ENCODE assay signal across 1 cellular context in the genomic region with DNA sequence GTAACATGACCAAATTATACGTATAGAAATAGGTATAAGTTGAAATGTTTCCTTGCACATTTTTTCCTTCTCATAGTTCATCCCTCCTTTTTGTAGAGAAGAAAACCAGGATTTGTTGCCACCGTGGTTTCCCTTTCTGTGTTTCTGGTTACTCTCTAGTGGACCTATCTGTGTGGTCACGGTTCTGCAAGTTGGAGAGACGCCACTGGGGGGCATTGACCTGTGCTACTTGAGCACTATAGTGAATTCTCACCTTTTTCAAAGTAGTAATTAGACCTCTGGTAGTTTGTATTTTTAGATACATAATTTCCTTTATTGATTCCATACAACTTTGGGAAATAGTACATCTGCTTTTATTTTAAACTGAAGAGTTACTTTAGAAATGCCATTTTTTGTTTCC.
TF ChIP-seq lines count a peak whose summit lies in the region.

No MANE protein-coding gene starts in this region.

TF ChIP-seq in WTC11, 78 proteins besides CTCF, POLR2A, EP300 and RAD21 (continued from another document):
- TF ChIP-seq, protein P1, sequence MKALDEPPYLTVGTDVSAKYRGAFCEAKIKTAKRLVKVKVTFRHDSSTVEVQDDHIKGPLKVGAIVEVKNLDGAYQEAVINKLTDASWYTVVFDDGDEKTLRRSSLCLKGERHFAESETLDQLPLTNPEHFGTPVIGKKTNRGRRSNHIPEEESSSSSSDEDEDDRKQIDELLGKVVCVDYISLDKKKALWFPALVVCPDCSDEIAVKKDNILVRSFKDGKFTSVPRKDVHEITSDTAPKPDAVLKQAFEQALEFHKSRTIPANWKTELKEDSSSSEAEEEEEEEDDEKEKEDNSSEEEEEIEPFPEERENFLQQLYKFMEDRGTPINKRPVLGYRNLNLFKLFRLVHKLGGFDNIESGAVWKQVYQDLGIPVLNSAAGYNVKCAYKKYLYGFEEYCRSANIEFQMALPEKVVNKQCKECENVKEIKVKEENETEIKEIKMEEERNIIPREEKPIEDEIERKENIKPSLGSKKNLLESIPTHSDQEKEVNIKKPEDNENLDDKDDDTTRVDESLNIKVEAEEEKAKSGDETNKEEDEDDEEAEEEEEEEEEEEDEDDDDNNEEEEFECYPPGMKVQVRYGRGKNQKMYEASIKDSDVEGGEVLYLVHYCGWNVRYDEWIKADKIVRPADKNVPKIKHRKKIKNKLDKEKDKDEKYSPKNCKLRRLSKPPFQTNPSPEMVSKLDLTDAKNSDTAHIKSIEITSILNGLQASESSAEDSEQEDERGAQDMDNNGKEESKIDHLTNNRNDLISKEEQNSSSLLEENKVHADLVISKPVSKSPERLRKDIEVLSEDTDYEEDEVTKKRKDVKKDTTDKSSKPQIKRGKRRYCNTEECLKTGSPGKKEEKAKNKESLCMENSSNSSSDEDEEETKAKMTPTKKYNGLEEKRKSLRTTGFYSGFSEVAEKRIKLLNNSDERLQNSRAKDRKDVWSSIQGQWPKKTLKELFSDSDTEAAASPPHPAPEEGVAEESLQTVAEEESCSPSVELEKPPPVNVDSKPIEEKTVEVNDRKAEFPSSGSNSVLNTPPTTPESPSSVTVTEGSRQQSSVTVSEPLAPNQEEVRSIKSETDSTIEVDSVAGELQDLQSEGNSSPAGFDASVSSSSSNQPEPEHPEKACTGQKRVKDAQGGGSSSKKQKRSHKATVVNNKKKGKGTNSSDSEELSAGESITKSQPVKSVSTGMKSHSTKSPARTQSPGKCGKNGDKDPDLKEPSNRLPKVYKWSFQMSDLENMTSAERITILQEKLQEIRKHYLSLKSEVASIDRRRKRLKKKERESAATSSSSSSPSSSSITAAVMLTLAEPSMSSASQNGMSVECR (CRISPR knock-in tag; IDR thresholded peaks at IDR 0.05; ENCODE audit: borderline replicate concordance) = no peak
- TF ChIP-seq ZNF416 (CRISPR knock-in tag; IDR thresholded peaks at IDR 0.05) = no peak
TF ChIP-seq in WTC11: peak in this region for 0.
